8 cellular contexts compared by ENCODE assay signal in genomic region chr11:110092577-110093406, GRCh38. TPM values are rescaled to one million over a fixed set of nuclear protein-coding genes. Genes with fewer than 3 reads are reported as not detected.
DNase-seq lines count a peak whose midpoint lies in the region; ATAC-seq and TF ChIP-seq lines count a peak whose summit lies in the region.

TSS of gene ZC3H12C (plus strand) at chr11:110093392. CDS start at chr11:110093412, 20 bp downstream.

- CTCF ChIA-PET in CD4-positive, alpha-beta T cell (lab: Charles Lee) = no interaction called here

- no peaks in the 10 kb centered on the region for H3K9me3 Mint-ChIP-seq in CD4-positive, alpha-beta T cell

- TF ChIP-seq CTCF in CD4-positive, alpha-beta T cell (IDR thresholded peaks at IDR 0.05) = no peak
- peak; percentile 53 for TF ChIP-seq CTCF in epithelial cell of esophagus (IDR thresholded peaks at IDR 0.05; ENCODE audit: insufficient read depth, low read depth, low read length, missing control alignments)

- no peaks in the 10 kb centered on the region for H3K36me3 ChIP-seq in mesodermal cell (ENCODE audit: control insufficient read depth, insufficient read depth, low read length)

- peaks cover 58% of the 10 kb centered on the region for H3K27me3 Mint-ChIP-seq in CD4-positive, alpha-beta T cell

- no peaks in the 10 kb centered on the region for H3K4me1 ChIP-seq in mesodermal cell (ENCODE audit: control insufficient read depth, insufficient read depth, low read length, poor library complexity, severe bottlenecking)

- H3K27ac ChIP-seq in CD4-positive, alpha-beta T cell (ENCODE audit: low read depth, low read length) = no peak within 1 kb of the TSS
- peak within 1 kb of the TSS; percentile 74 for H3K27ac ChIP-seq in mesodermal cell (ENCODE audit: low read depth, low read length, severe bottlenecking)

- peak; percentile 54 for ATAC-seq in CD4-positive, alpha-beta T cell (ENCODE audit: poor library complexity)
- ATAC-seq in GM19035 (IDR thresholded peaks at IDR 0.05; ENCODE audit: unreplicated experiment) (peak; percentile 59), HG03135 (IDR thresholded peaks at IDR 0.05; ENCODE audit: unreplicated experiment) (peak; percentile 63)

- 0 to 1% methylated on average over 58 to 67 of the region's 106 CpGs for WGBS in mesodermal cell (ENCODE audit: insufficient coverage in 2 of 2), 2 experiments

- POLR2A ChIA-PET in CD4-positive, alpha-beta T cell (lab: Charles Lee) = no interaction called here

- H3K9me3 ChIP-seq in CD4-positive, alpha-beta T cell (ENCODE audit: control insufficient read depth, low read length) = no peaks in the 10 kb centered on the region
- no peaks in the 10 kb centered on the region for H3K9me3 ChIP-seq in mesodermal cell (ENCODE audit: control insufficient read depth, low read length)

- peaks cover 4% of the 10 kb centered on the region for H3K4me1 Mint-ChIP-seq in CD4-positive, alpha-beta T cell (ENCODE audit: low read depth)

- H3K27me3 ChIP-seq in CD4-positive, alpha-beta T cell (ENCODE audit: control insufficient read depth, insufficient read depth, low read length) = peaks cover 41% of the 10 kb centered on the region

- H3K36me3 Mint-ChIP-seq in CD4-positive, alpha-beta T cell (ENCODE audit: low read depth) = no peaks in the 10 kb centered on the region

- no peak within 1 kb of the TSS for H3K27ac Mint-ChIP-seq in CD4-positive, alpha-beta T cell

- peak in 1 of 10 experiments; percentile 5 for DNase-seq in CD4-positive, alpha-beta T cell
- DNase-seq in NCI-H2227 (lab: John Stamatoyannopoulos, UW; ENCODE audit: unreplicated experiment) (peak; percentile 85), epithelial cell of esophagus (ENCODE audit: low read depth) (peak; percentile 94), stromal cell of bone marrow (ENCODE audit: low read depth) (peak; percentile 71)
- peak; percentile 2 for DNase-seq in activated CD4-positive, alpha-beta T cell treated with anti-CD3 and anti-CD28 coated beads, Interleukin-2, amount 50 U/mL, for 1 hour

- H3K4me3 ChIP-seq in epithelial cell of esophagus (ENCODE audit: low read length) (peak within 1 kb of the TSS; percentile 61), mesodermal cell (ENCODE audit: extremely low read depth, insufficient read depth, low read length, poor library complexity, severe bottlenecking) (peak within 1 kb of the TSS; percentile 71)

- intact Hi-C loops in CD4-positive, alpha-beta T cell (cut with DNase I, micrococcal nuclease) = no loop called here

- peak within 1 kb of the TSS; percentile 89 for H3K4me3 Mint-ChIP-seq in CD4-positive, alpha-beta T cell

RNA-seq across cellular contexts. Expression of gene ZC3H12C, which starts in this region (rescaled TPM):
- total RNA-seq in CD4-positive, alpha-beta T cell = under 1 TPM; 0.05 to 0.17 TPM
- polyA plus RNA-seq in mesodermal cell (2013, experiment 1 of 2) = 2.9 TPM
- polyA plus RNA-seq in mesodermal cell (2013, experiment 2 of 2) = 2.6 TPM

Comparison
In these comparisons a context has a peak if more than half of its experiments do, and no peak if none do; other contexts are left out.
1. Peak in ATAC-seq in CD4-positive, alpha-beta T cell; RNA of the gene not detected or under 1 TPM.